ENCODE assay signal across 8 cellular contexts in the genomic region with DNA sequence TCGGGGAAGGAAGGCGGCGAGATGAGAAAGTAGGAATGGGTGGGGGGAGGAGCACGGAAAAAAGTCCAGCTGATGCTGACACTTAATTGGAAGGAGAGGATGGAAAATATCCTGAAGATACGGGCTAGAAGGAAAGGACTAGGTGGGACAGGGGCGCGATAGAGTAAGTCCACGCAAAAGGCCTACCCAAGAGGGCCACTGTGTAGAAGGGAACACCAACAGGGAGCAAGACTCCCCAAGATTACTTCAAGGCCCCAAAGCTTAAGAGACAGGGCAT.
DNase-seq lines count a peak whose midpoint lies in the region; ATAC-seq lines count a peak whose summit lies in the region.

No MANE protein-coding gene starts in this region.

- H3K9ac ChIP-seq in NT2/D1 (ENCODE audit: insufficient read length, low read depth) (peak overlapping the region; percentile 94), muscle layer of colon (ENCODE audit: low read length) (peak overlapping the region; percentile 100)

- peak overlapping the region; percentile 96 for H3K27ac ChIP-seq in effector memory CD4-positive, alpha-beta T cell (ENCODE audit: insufficient read depth, low read length, poor library complexity, severe bottlenecking)
- peak overlapping the region; percentile 94 for H3K27ac ChIP-seq in muscle layer of colon (ENCODE audit: low read depth, low read length)

- peak overlapping the region; percentile 99 for H3K4me3 ChIP-seq in NT2/D1 (ENCODE audit: insufficient read length, low read depth)
- peak overlapping the region; percentile 99 for H3K4me3 ChIP-seq in effector memory CD4-positive, alpha-beta T cell (ENCODE audit: insufficient read depth, low read depth, low read length, poor library complexity, severe bottlenecking)
- H3K4me3 ChIP-seq in muscle layer of colon (ENCODE audit: low read depth in 1 of 2, low read length in 2 of 2) = peak overlapping the region; percentile 86 to 99

- peaks cover 6% of the 10 kb centered on the region; the same call in 1 of the 2 replicates for H3K9me3 ChIP-seq in NT2/D1 (ENCODE audit: insufficient read depth, low read length)
- no peaks in the 10 kb centered on the region for H3K9me3 ChIP-seq in effector memory CD4-positive, alpha-beta T cell (ENCODE audit: control insufficient read depth, low read length)
- no peaks in the 10 kb centered on the region for H3K9me3 ChIP-seq in muscle layer of colon (ENCODE audit: low read length)

- DNase-seq in DMS 273 (lab: John Stamatoyannopoulos, UW; ENCODE audit: unreplicated experiment) (peak; percentile 65), DMS 273 treated with DMSO at 0.1 percent for 48 hours (lab: John Stamatoyannopoulos, UW) (no peak), NT2/D1 (ENCODE audit: low read depth, low spot score) (no peak), NCI-H1417 (lab: John Stamatoyannopoulos, UW) (no peak), NCI-H2081 treated with DMSO at 0.1 percent for 48 hours (lab: John Stamatoyannopoulos, UW) (no peak)
- DNase-seq in effector memory CD4-positive, alpha-beta T cell = no peak

- H3K36me3 ChIP-seq in NT2/D1 (ENCODE audit: insufficient read depth, insufficient read length, low read length) (peaks cover 33% of the 10 kb centered on the region), muscle layer of colon (ENCODE audit: insufficient read depth, low read length) (no peaks in the 10 kb centered on the region)
- H3K36me3 ChIP-seq in effector memory CD4-positive, alpha-beta T cell (ENCODE audit: control insufficient read depth, insufficient read depth, low read length) = no peaks in the 10 kb centered on the region

- ATAC-seq in GM19467 (IDR thresholded peaks at IDR 0.05; ENCODE audit: unreplicated experiment) = no peak

- H3K27me3 ChIP-seq in NT2/D1 (ENCODE audit: insufficient read depth, insufficient read length) (no peaks in the 10 kb centered on the region), muscle layer of colon (ENCODE audit: control insufficient read depth in 1 of 2, insufficient read depth in 2 of 2, low read length in 2 of 2) (no peaks in the 10 kb centered on the region)
- H3K27me3 ChIP-seq in effector memory CD4-positive, alpha-beta T cell (replicated peaks; ENCODE audit: control insufficient read depth, insufficient read depth, low read length, poor library complexity, severe bottlenecking) = no peaks in the 10 kb centered on the region

- H3K4me1 ChIP-seq in NT2/D1 (ENCODE audit: insufficient read depth, insufficient read length) (no peaks in the 10 kb centered on the region), muscle layer of colon (ENCODE audit: insufficient read depth, low read length) (peaks cover 32% of the 10 kb centered on the region)
- peaks cover 20% of the 10 kb centered on the region for H3K4me1 ChIP-seq in effector memory CD4-positive, alpha-beta T cell (ENCODE audit: control insufficient read depth, insufficient read depth, low read length, poor library complexity, severe bottlenecking)
